In the genomic region with DNA sequence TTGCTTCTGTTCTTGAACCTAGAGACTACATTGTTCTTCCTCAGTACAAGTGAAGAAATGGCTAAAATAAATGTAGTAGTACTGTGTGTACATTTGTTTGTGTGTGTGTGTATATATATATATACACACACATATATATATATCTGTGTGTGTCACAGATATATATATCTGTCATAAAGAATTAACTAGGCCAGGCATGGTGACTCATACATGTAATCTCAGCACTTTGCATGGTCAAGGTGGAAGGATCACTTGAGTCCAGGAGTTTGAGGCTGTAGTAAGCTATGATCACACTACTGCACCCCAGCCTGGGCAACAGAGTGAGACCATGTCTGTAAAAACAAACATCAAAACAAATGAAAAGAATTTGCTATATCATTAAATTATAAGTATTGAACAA, we compare ENCODE assay signal across 7 cellular contexts.
"Had no signal": no experiment of that assay in that cellular context is flagged by ENCODE, and none has a peak within 500 bp of the region (broad histone marks: within the 10 kb centered on the region; RNA-seq: fewer than 3 reads in every experiment).

No MANE protein-coding gene starts in this region.

- H3K4me3 ChIP-seq: GM23248 had no signal

- DNase-seq: GM23248, GOT3, H9, HCEC 1CT, KBM-7 had no signal

- H2AFZ ChIP-seq: GM23248 had no signal

- H3K27ac ChIP-seq: GM23248, HL-60 had no signal

- ATAC-seq: HepG2 had no signal

- H3K9ac ChIP-seq: GM23248 had no signal
